In genomic region chr3:113051222-113051804, GRCh38 we compare ENCODE assay signal across 8 cellular contexts.
DNase-seq lines count a peak whose midpoint lies in the region; ATAC-seq and TF ChIP-seq lines count a peak whose summit lies in the region.

No MANE protein-coding gene starts in this region.

- no peaks in the 10 kb centered on the region for H3K36me3 ChIP-seq in duodenal mucosa (ENCODE audit: control insufficient read depth in 1 of 2, insufficient read depth in 2 of 2, low read length in 2 of 2)

- ATAC-seq in GM19351 (IDR thresholded peaks at IDR 0.05; ENCODE audit: unreplicated experiment) (peak; percentile 97), HG03469 (IDR thresholded peaks at IDR 0.05; ENCODE audit: unreplicated experiment) (peak; percentile 93)

- peak overlapping the region; percentile 38 to 45 for H3K4me3 ChIP-seq in duodenal mucosa (ENCODE audit: low read depth in 1 of 2, low read length in 2 of 2)

- peak; percentile 73 for DNase-seq in NCI-H748 (lab: John Stamatoyannopoulos, UW; ENCODE audit: unreplicated experiment)
- peak; percentile 85 for DNase-seq in activated CD4-positive, alpha-beta T cell treated with anti-CD3 and anti-CD28 coated beads, Interleukin-2, amount 50 U/mL, for 1 hour
- DNase-seq in lung microvascular endothelial cell (ENCODE audit: low read depth in 2 of 2), result peak; percentile 74 to 78
- peak; percentile 49 for DNase-seq in stimulated activated CD8-positive, alpha-beta memory T cell treated with anti-CD3 and anti-CD28 coated beads, Interleukin-12 subunit alpha, Interleukin-12 subunit beta, amount 100 ng/mL, for 24 hours (ENCODE audit: extremely low read depth)

- H3K27me3 ChIP-seq in duodenal mucosa (ENCODE audit: control insufficient read depth in 1 of 2, insufficient read depth in 2 of 2, low read length in 2 of 2), result no peaks in the 10 kb centered on the region

- H3K9ac ChIP-seq in duodenal mucosa (ENCODE audit: low read depth in 1 of 2, low read length in 2 of 2), result no peak overlapping the region

- peak; percentile 90 for TF ChIP-seq CTCF in C4-2B (conservative IDR thresholded peaks at IDR 0.05)

- no peaks in the 10 kb centered on the region for H3K9me3 ChIP-seq in duodenal mucosa (ENCODE audit: control insufficient read depth in 1 of 2, low read length in 2 of 2)

- H3K4me1 ChIP-seq in duodenal mucosa (ENCODE audit: control insufficient read depth in 1 of 2, insufficient read depth in 2 of 2, low read length in 2 of 2), result peaks cover 0 to 6% of the 10 kb centered on the region in 2 donors

- H3K27ac ChIP-seq in C4-2B (no peak overlapping the region), duodenal mucosa (ENCODE audit: low read depth, low read length) (no peak overlapping the region)
